ENCODE assay signal across 1 cellular context in the genomic region with DNA sequence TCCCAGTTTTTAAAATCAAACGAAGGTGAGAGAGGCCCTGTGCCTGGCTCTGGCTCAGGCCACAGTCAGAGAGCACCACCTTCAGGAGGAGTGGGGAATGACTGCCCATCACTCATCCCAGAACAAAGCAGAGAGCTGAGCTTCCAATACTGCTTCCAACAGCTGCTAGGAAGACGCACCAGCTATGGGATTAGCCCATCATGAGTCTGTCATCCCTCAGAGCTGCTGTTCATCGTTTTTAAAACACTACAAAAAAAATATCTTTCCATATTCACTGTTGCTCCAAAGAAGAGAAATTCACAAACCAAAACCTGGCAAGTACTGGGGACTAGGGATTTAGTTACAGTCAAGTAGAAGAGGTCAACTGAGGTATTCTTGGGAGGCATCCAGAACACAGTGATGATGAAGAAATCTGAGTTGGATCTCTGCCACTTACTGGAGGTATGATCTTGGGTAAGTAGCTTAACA.
TF ChIP-seq lines count a peak whose summit lies in the region.

No MANE protein-coding gene starts in this region.

TF ChIP-seq in K562, 482 proteins besides CTCF, POLR2A, EP300 and RAD21 (continued from another document):
- TF ChIP-seq MEIS2 (IDR thresholded peaks at IDR 0.05; ENCODE audit: partially characterized antibody), result peak; percentile 48
- no peak for TF ChIP-seq ATF1 (CRISPR knock-in tag; IDR thresholded peaks at IDR 0.05)
- TF ChIP-seq ATF1 (tag; IDR thresholded peaks at IDR 0.05), result no peak
- no peak for TF ChIP-seq ILF3 (IDR thresholded peaks at IDR 0.05; ENCODE audit: borderline replicate concordance)
